In the genomic region with DNA sequence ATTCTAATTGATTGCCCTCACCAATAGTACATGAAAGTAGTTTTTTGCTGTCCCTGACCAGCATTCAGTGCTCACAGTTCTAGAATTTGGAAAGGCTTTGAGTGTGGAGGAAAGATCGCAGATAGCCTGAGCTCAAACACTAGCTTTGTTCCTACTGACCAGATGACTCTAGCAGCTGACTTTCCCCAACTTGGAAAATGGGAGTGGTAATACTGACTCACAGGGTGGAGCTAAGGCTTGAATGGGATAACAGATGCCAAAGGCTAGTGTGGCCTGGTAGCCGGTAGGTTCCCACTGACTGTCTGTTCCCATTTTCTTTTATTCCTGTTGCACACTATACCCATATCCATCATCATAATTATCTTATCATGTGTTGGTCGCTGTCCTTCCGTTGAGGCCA, we compare ENCODE assay signal across 1 cellular context.
TF ChIP-seq lines count a peak whose summit lies in the region.

No MANE protein-coding gene starts in this region.

TF ChIP-seq in endothelial cell of umbilical vein, 7 proteins besides CTCF, POLR2A, EP300 and RAD21:
- TF ChIP-seq FOS (IDR thresholded peaks at IDR 0.05; ENCODE audit: borderline replicate concordance, insufficient read depth, low read length) (no peak), POLR2AphosphoS5 (IDR thresholded peaks at IDR 0.05; ENCODE audit: insufficient read depth, low read depth, low read length) (no peak), GATA2 (IDR thresholded peaks at IDR 0.05; ENCODE audit: insufficient read depth, insufficient read length, low read depth, low read length) (no peak), JUN (IDR thresholded peaks at IDR 0.05; ENCODE audit: borderline replicate concordance, insufficient read depth, insufficient read length, low read depth) (no peak), EZH2 (IDR thresholded peaks at IDR 0.05; ENCODE audit: borderline replicate concordance, low read depth, low read length, severe bottlenecking) (no peak), MYC (IDR thresholded peaks at IDR 0.05; ENCODE audit: low read depth, low read length) (no peak)
- TF ChIP-seq, protein P1, sequence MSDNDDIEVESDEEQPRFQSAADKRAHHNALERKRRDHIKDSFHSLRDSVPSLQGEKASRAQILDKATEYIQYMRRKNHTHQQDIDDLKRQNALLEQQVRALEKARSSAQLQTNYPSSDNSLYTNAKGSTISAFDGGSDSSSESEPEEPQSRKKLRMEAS (IDR thresholded peaks at IDR 0.05; ENCODE audit: insufficient read depth, insufficient read length) = no peak
